In the genomic region with DNA sequence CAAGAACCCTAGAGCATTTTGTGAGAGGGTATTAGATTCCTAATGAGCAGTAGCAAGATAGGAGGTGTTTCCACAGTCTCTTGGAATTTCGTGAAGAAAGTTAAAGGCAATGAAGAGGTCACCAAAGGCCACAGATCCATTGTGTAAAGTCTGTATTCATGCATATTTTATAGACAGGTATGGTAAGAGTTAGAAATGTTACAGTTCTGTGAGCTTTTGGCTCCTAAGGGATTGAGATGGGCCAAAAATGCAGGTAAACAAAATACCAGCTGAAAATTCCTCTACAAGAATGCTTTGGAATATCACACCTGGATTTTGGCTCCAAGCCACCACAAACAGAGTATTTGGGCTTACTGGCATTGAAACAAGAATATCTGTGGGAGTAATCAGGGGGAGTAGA, we compare ENCODE assay signal across 22 cellular contexts. TPM values are rescaled to one million over a fixed set of nuclear protein-coding genes. Genes with fewer than 3 reads are reported as not detected.
DNase-seq lines count a peak whose midpoint lies in the region; ATAC-seq and TF ChIP-seq lines count a peak whose summit lies in the region.
"Had no signal": no experiment of that assay in that cellular context is flagged by ENCODE, and none has a peak within 500 bp of the region (broad histone marks: within the 10 kb centered on the region; RNA-seq: fewer than 3 reads in every experiment).

No MANE protein-coding gene starts in this region.

- H4K8ac ChIP-seq in IMR-90 (ENCODE audit: low read depth in 2 of 2, low read length in 2 of 2) = no peak overlapping the region
- H4K8ac ChIP-seq in trophoblast cell (ENCODE audit: low read depth, low read length) = peak overlapping the region; percentile 27

- H3K79me2 ChIP-seq in trophoblast cell (ENCODE audit: control insufficient read depth, insufficient read depth, low read length, poor library complexity) = peaks cover 1% of the 10 kb centered on the region

- H4K91ac ChIP-seq in IMR-90 (ENCODE audit: insufficient read depth, low read depth, low read length) (0 out of 2 replicates have a peak overlapping the region, but pooled peaks have one; percentile 3), trophoblast cell (ENCODE audit: low read depth, low read length) (peak overlapping the region; percentile 23)

- peaks cover 54% of the 10 kb centered on the region for H3K4me1 Mint-ChIP-seq in endodermal cell
- no peaks in the 10 kb centered on the region for H3K4me1 Mint-ChIP-seq in activated naive CD8-positive, alpha-beta T cell treated with anti-CD3 and anti-CD28 coated beads, Interleukin-2, amount 50 U/mL, for 24 hours
- H3K4me1 Mint-ChIP-seq: CD4-positive, CD25-positive, alpha-beta regulatory T cell; CD8-positive, alpha-beta memory T cell; IgD-negative memory B cell had no signal

- H3K9me3 Mint-ChIP-seq in endodermal cell = no peaks in the 10 kb centered on the region
- no peaks in the 10 kb centered on the region for H3K9me3 Mint-ChIP-seq in activated naive CD8-positive, alpha-beta T cell treated with anti-CD3 and anti-CD28 coated beads, Interleukin-2, amount 50 U/mL, for 24 hours
- H3K9me3 Mint-ChIP-seq: CD4-positive, CD25-positive, alpha-beta regulatory T cell; CD8-positive, alpha-beta memory T cell; H9; IgD-negative memory B cell had no signal

- TF ChIP-seq CTCF in IMR-90 (conservative IDR thresholded peaks at IDR 0.05; ENCODE audit: low read depth, low read length) (no peak), endodermal cell (conservative IDR thresholded peaks at IDR 0.05) (no peak)

- no TSS peak for BruUV-seq in IMR-90 (replicated peaks; lab: Mats Ljungman, UMichigan)

- H2BK120ac ChIP-seq in IMR-90 (ENCODE audit: low read depth, low read length) (no peak overlapping the region), trophoblast cell (ENCODE audit: insufficient read depth, low read length, poor library complexity) (no peak overlapping the region)

- no peak overlapping the region for H2BK12ac ChIP-seq in trophoblast cell (ENCODE audit: low read length)

- no peak overlapping the region for H2BK5ac ChIP-seq in IMR-90 (ENCODE audit: low read depth, low read length, poor library complexity, severe bottlenecking)
- peak overlapping the region; percentile 39 for H2BK5ac ChIP-seq in trophoblast cell (ENCODE audit: low read depth, low read length, poor library complexity)

- H3K4me3 ChIP-seq in IMR-90 (ENCODE audit: insufficient read depth, low read depth, low read length) (no peak overlapping the region), endodermal cell (ENCODE audit: low read length) (no peak overlapping the region), trophoblast cell (ENCODE audit: low read depth, low read length) (no peak overlapping the region)
- H3K4me3 ChIP-seq: GM12878 had no signal

- in situ Hi-C loops in IMR-90 (cut with MboI; ENCODE audit: low sequenced_read_pairs) = loop anchor here (5.0 kb wide), 2 partner anchors 171 to 251 kb away; no protein-coding TSS in a partner anchor

- H2AFZ ChIP-seq in IMR-90 (replicated peaks; ENCODE audit: low read length, poor library complexity) (no peak overlapping the region), trophoblast cell (ENCODE audit: insufficient read depth, low read length, poor library complexity) (no peak overlapping the region)

- H3K9me3 ChIP-seq in IMR-90 (ENCODE audit: control insufficient read depth, insufficient read depth, low read length) = no peaks in the 10 kb centered on the region
- H3K9me3 ChIP-seq in endodermal cell (ENCODE audit: control insufficient read depth, low read length) = no peaks in the 10 kb centered on the region
- no peaks in the 10 kb centered on the region for H3K9me3 ChIP-seq in trophoblast cell (ENCODE audit: insufficient read depth, low read depth, low read length)
- H3K9me3 ChIP-seq: BE2C had no signal

- peak overlapping the region; percentile 18; the same call in 1 of the 2 replicates for H3K18ac ChIP-seq in IMR-90 (ENCODE audit: low read depth, low read length)
- no peak overlapping the region for H3K18ac ChIP-seq in trophoblast cell (ENCODE audit: low read length)

- no peak overlapping the region for H3K27ac ChIP-seq in IMR-90 (ENCODE audit: insufficient read depth, low read length)
- no peak overlapping the region for H3K27ac ChIP-seq in endodermal cell (ENCODE audit: low read depth, low read length)
- H3K27ac ChIP-seq in trophoblast cell (ENCODE audit: low read depth, low read length) = peak overlapping the region; percentile 89
- H3K27ac ChIP-seq: HL-60 had no signal

- POLR2A ChIA-PET in IMR-90 (lab: Charles Lee; ENCODE audit: unreplicated experiment) = no interaction called here

- intact Hi-C loops in IMR-90 (cut with micrococcal nuclease) = loop anchor here (5.0 kb wide), 1 partner anchor 311 kb away; no protein-coding TSS in a partner anchor

- TF ChIP-seq RAD21 in IMR-90 (IDR thresholded peaks at IDR 0.05; ENCODE audit: low read length) = no peak

- H3K14ac ChIP-seq in IMR-90 (replicated peaks; ENCODE audit: low read depth, low read length) (no peak overlapping the region), trophoblast cell (ENCODE audit: low read length) (no peak overlapping the region)

- H3K27me3 Mint-ChIP-seq in endodermal cell (ENCODE audit: insufficient read depth) = no peaks in the 10 kb centered on the region
- peaks cover 4% of the 10 kb centered on the region for H3K27me3 Mint-ChIP-seq in activated naive CD8-positive, alpha-beta T cell treated with anti-CD3 and anti-CD28 coated beads, Interleukin-2, amount 50 U/mL, for 24 hours

- no CpG with 5 or more reads among the region's 1 CpG for WGBS in IMR-90 (ENCODE audit: extremely low coverage in 2 of 2, insufficient read length in 1 of 2), 2 experiments
- WGBS in endodermal cell (ENCODE audit: insufficient coverage in 1 of 2, insufficient read length in 1 of 2), 2 experiments = 29% methylated on average over 1 of the region's 1 CpG; no CpG with 5 or more reads in 1 of the 2 experiments
- no CpG with 5 or more reads among the region's 1 CpG for WGBS in trophoblast cell (ENCODE audit: extremely low coverage, insufficient coverage, insufficient read length)

- no peak overlapping the region for H3K4me2 ChIP-seq in IMR-90 (ENCODE audit: low read depth, low read length)
- no peak overlapping the region for H3K4me2 ChIP-seq in trophoblast cell (ENCODE audit: low read length)

- DNase-seq in IMR-90 (no peak), NCI-H226 (peak; percentile 41), endodermal cell (no peak), trophoblast cell (peak; percentile 19 to 59)
- no peak for DNase-seq in stimulated activated CD4-positive, alpha-beta T cell treated with anti-CD3 and anti-CD28 coated beads, Interleukin-4, amount 100 ng/mL, for 1 hour
- no peak for DNase-seq in activated naive CD4-positive, alpha-beta T cell treated with Interleukin-2 at 50 U/mL for 16 hours
- no peak for DNase-seq in activated naive CD8-positive, alpha-beta T cell treated with anti-CD3 and anti-CD28 coated beads, Interleukin-2, amount 50 U/mL, for 24 hours
- DNase-seq: ACHN; BE2C; C1 segment of cervical spinal cord; CD4-positive, CD25-positive, alpha-beta regulatory T cell; CD8-positive, alpha-beta memory T cell; COR-L47; DMS 273 treated with DMSO at 0.1 percent for 48 hours; DMS53; DND-41; EL; H9 had no signal

- H3K4ac ChIP-seq in IMR-90 (ENCODE audit: low read depth, low read length) (no peak overlapping the region), trophoblast cell (ENCODE audit: low read depth, low read length) (no peak overlapping the region)

- H3K79me1 ChIP-seq in IMR-90 (ENCODE audit: low read depth in 1 of 2, low read length in 2 of 2) (peaks cover 0 to 6% of the 10 kb centered on the region in 2 experiments; a peak in 3 of 4 replicates), trophoblast cell (ENCODE audit: low read length) (peaks cover 22% of the 10 kb centered on the region)

- H3K4me1 ChIP-seq in IMR-90 (ENCODE audit: control insufficient read depth, insufficient read depth, low read length) = peaks cover 14% of the 10 kb centered on the region
- H3K4me1 ChIP-seq in endodermal cell (ENCODE audit: control insufficient read depth, insufficient read depth, low read length) = peaks cover 15% of the 10 kb centered on the region
- H3K4me1 ChIP-seq in trophoblast cell (ENCODE audit: control insufficient read depth in 1 of 2, insufficient read depth in 2 of 2, low read length in 2 of 2) = peaks cover 5 to 13% of the 10 kb centered on the region in 2 experiments
- H3K4me1 ChIP-seq: BE2C had no signal

- no peak overlapping the region for H4K12ac ChIP-seq in trophoblast cell (ENCODE audit: low read depth, low read length)

- H3K9ac ChIP-seq in IMR-90 (ENCODE audit: low read depth, low read length) (no peak overlapping the region), endodermal cell (ENCODE audit: extremely low read depth, low read length, poor library complexity, severe bottlenecking) (peak overlapping the region; percentile 6), trophoblast cell (ENCODE audit: low read length) (no peak overlapping the region)

- H4K20me1 ChIP-seq in IMR-90 (ENCODE audit: insufficient read depth, low read length) = no peaks in the 10 kb centered on the region

- dilution Hi-C loops in IMR-90 (cut with HindIII; ENCODE audit: low sequenced_read_pairs, unreplicated experiment) = no loop called here

- H4K5ac ChIP-seq in IMR-90 (ENCODE audit: low read depth, low read length) = no peak overlapping the region

- H2BK20ac ChIP-seq in IMR-90 (ENCODE audit: low read depth, low read length) = peak overlapping the region; percentile 4; the same call in 1 of the 2 replicates

- no peak for ATAC-seq in IMR-90 (ENCODE audit: low read depth)
- ATAC-seq in activated naive CD8-positive, alpha-beta T cell treated with anti-CD3 and anti-CD28 coated beads, Interleukin-2, amount 50 U/mL, for 24 hours = no peak
- ATAC-seq: GM12878 had no signal

- peaks cover 10% of the 10 kb centered on the region for H3K9me1 ChIP-seq in IMR-90 (ENCODE audit: insufficient read depth, low read length)

- H3K36me3 ChIP-seq in IMR-90 (ENCODE audit: control insufficient read depth, insufficient read depth, low read length) (no peaks in the 10 kb centered on the region), endodermal cell (ENCODE audit: control insufficient read depth, insufficient read depth, low read length) (no peaks in the 10 kb centered on the region), trophoblast cell (ENCODE audit: control insufficient read depth in 1 of 2, insufficient read depth in 2 of 2, low read length in 2 of 2) (no peaks in the 10 kb centered on the region)
- H3K36me3 ChIP-seq: BE2C had no signal

- no peaks in the 10 kb centered on the region for H3K36me3 Mint-ChIP-seq in endodermal cell (ENCODE audit: low read depth)
- no peaks in the 10 kb centered on the region for H3K36me3 Mint-ChIP-seq in activated naive CD8-positive, alpha-beta T cell treated with anti-CD3 and anti-CD28 coated beads, Interleukin-2, amount 50 U/mL, for 24 hours (ENCODE audit: low read depth)
- H3K36me3 Mint-ChIP-seq: CD4-positive, CD25-positive, alpha-beta regulatory T cell; IgD-negative memory B cell had no signal

- H2AK9ac ChIP-seq in IMR-90 (replicated peaks; ENCODE audit: low read depth, low read length, poor library complexity) = no peak overlapping the region

- no peak overlapping the region for H2BK15ac ChIP-seq in IMR-90 (ENCODE audit: low read depth, low read length)

- no peak overlapping the region for H2AK5ac ChIP-seq in IMR-90 (ENCODE audit: low read depth, low read length)
- no peak overlapping the region for H2AK5ac ChIP-seq in trophoblast cell (ENCODE audit: low read length)

- no peak overlapping the region for H3K4me3 Mint-ChIP-seq in endodermal cell
- H3K4me3 Mint-ChIP-seq in activated naive CD8-positive, alpha-beta T cell treated with anti-CD3 and anti-CD28 coated beads, Interleukin-2, amount 50 U/mL, for 24 hours = no peak overlapping the region
- H3K4me3 Mint-ChIP-seq: CD4-positive, CD25-positive, alpha-beta regulatory T cell; CD8-positive, alpha-beta memory T cell; H9 had no signal

- H3K23ac ChIP-seq in IMR-90 (ENCODE audit: low read depth, low read length) (no peak overlapping the region), trophoblast cell (ENCODE audit: low read length) (no peak overlapping the region)

- TF ChIP-seq POLR2A in IMR-90 (IDR thresholded peaks at IDR 0.05; ENCODE audit: low read depth, low read length) = no peak

- H3K27me3 ChIP-seq in IMR-90 (ENCODE audit: control insufficient read depth, insufficient read depth, low read length) (no peaks in the 10 kb centered on the region), endodermal cell (ENCODE audit: control insufficient read depth, insufficient read depth, low read length, poor library complexity, severe bottlenecking) (no peaks in the 10 kb centered on the region), trophoblast cell (ENCODE audit: insufficient read depth, low read length) (no peaks in the 10 kb centered on the region)
- H3K27me3 ChIP-seq: BE2C had no signal

- CTCF ChIA-PET in IMR-90 (lab: Yijun Ruan, JAX) = interaction anchor here (0.7 kb wide), 1 partner anchor 345 kb away, joined by 3 read pairs; no protein-coding TSS in a partner anchor

- H3K27ac Mint-ChIP-seq in endodermal cell = peak overlapping the region; percentile 79
- H3K27ac Mint-ChIP-seq in activated naive CD8-positive, alpha-beta T cell treated with anti-CD3 and anti-CD28 coated beads, Interleukin-2, amount 50 U/mL, for 24 hours = no peak overlapping the region
- H3K27ac Mint-ChIP-seq: CD4-positive, CD25-positive, alpha-beta regulatory T cell; CD8-positive, alpha-beta memory T cell; IgD-negative memory B cell had no signal

- H3K56ac ChIP-seq in IMR-90 (ENCODE audit: extremely low read depth, insufficient read depth, low read length) = no peak overlapping the region; the same call in 1 of the 2 replicates

RNA-seq across cellular contexts. Expression of a gene that starts 47.4 kb away (rescaled TPM):
- total RNA-seq in IMR-90 (2012; rRNA removed) (141 and 187 TPM in 2 replicates), endodermal cell (10 to 100 TPM; 63.5 to 91.6 TPM)
- 195 and 238 TPM in 2 replicates for polyA plus RNA-seq in IMR-90 (2012; rRNA removed)
- polyA plus RNA-seq in IMR-90 (2012; cell fraction: cytosol; rRNA removed) = 61.8 and 174 TPM in 2 replicates
- 146 and 220 TPM in 2 replicates for polyA plus RNA-seq in IMR-90 (2012; cell fraction: nucleus; rRNA removed; ENCODE audit: low replicate concordance)
- 362 TPM for polyA plus RNA-seq in endodermal cell (2013, experiment 1 of 2)
- polyA plus RNA-seq in endodermal cell (2013, experiment 2 of 2) = 386 TPM
- polyA plus RNA-seq in trophoblast cell (2013) = 110 and 111 TPM in 2 replicates
- total RNA-seq: CD4-positive, CD25-positive, alpha-beta regulatory T cell; G401 had no signal
- polyA plus RNA-seq: CD8-positive, alpha-beta memory T cell; GM12878; IgD-negative memory B cell had no signal

Comparison
In these comparisons a context has a peak if more than half of its experiments do, and no peak if none do; other contexts are left out.
1. DNase-seq: peak in NCI-H226 (single experiment) and trophoblast cell (2 of 2); none in IMR-90 (single experiment), endodermal cell (single experiment), stimulated activated CD4-positive, alpha-beta T cell treated with anti-CD3 and anti-CD28 coated beads, Interleukin-4, amount 100 ng/mL, for 1 hour (single experiment), activated naive CD4-positive, alpha-beta T cell treated with Interleukin-2 at 50 U/mL for 16 hours (single experiment) and activated naive CD8-positive, alpha-beta T cell treated with anti-CD3 and anti-CD28 coated beads, Interleukin-2, amount 50 U/mL, for 24 hours (single experiment).